ENCODE assay signal across 8 cellular contexts in genomic region chr17:77494664-77495435, GRCh38.
DNase-seq lines count a peak whose midpoint lies in the region; ATAC-seq and TF ChIP-seq lines count a peak whose summit lies in the region.

No MANE protein-coding gene starts in this region.

- no peaks in the 10 kb centered on the region for H3K9me3 ChIP-seq in tibial artery

- peaks cover 5 to 19% (median 15%) of the 10 kb centered on the region in 4 donors for H3K4me1 ChIP-seq in tibial artery

- POLR2A ChIA-PET in RWPE1 (lab: Yijun Ruan, JAX; ENCODE audit: low non-redundant PET): no interaction called here

- DNase-seq in ELF-1 (ENCODE audit: low read depth, low spot score): peak; percentile 92
- peak; percentile 71 for DNase-seq in HT1080 (ENCODE audit: low read depth)
- peak; percentile 74 for DNase-seq in RWPE1 (ENCODE audit: low spot score)
- peak; percentile 62 for DNase-seq in activated effector memory CD4-positive, alpha-beta T cell treated with Interleukin-2 at 50 U/mL for 16 hours
- DNase-seq in foreskin melanocyte: peak; percentile 46
- peak; percentile 91 for DNase-seq in osteocyte (ENCODE audit: extremely low spot score, unreplicated experiment)
- DNase-seq in tibial artery: peak; percentile 86 to 87

- no peaks in the 10 kb centered on the region for H3K27me3 Mint-ChIP-seq in osteocyte (ENCODE audit: unreplicated experiment)

- peak overlapping the region; percentile 68 for H3K27ac ChIP-seq in RWPE1
- no peak overlapping the region for H3K27ac ChIP-seq in tibial artery

- H3K4me3 Mint-ChIP-seq in osteocyte (ENCODE audit: unreplicated experiment): no peak overlapping the region

- ATAC-seq in GM19452 (IDR thresholded peaks at IDR 0.05; ENCODE audit: unreplicated experiment): no peak

- H3K4me3 ChIP-seq in tibial artery: no peak overlapping the region

- no peaks in the 10 kb centered on the region for H3K9me3 Mint-ChIP-seq in osteocyte (ENCODE audit: unreplicated experiment)

- H3K36me3 ChIP-seq in tibial artery: peaks cover 52 to 96% (median 79%) of the 10 kb centered on the region in 3 donors

- peak overlapping the region; percentile 59 for H3K27ac Mint-ChIP-seq in osteocyte (ENCODE audit: unreplicated experiment)

- intact Hi-C loops in tibial artery (cut with DNase I; ENCODE audit: low total_unique reads): loop anchor here (1.0 to 10.0 kb wide), 3 partner anchors 62 to 400 kb away; no protein-coding TSS in a partner anchor

- H3K27me3 ChIP-seq in tibial artery: no peaks in the 10 kb centered on the region

- CTCF ChIA-PET in RWPE1 (lab: Yijun Ruan, JAX): interaction anchor here (0.6 to 1.6 kb wide), 13 partner anchors 10 to 1902 kb away, joined by 3 to 14 read pairs (median 3); no protein-coding TSS in a partner anchor

- peaks cover 10% of the 10 kb centered on the region for H3K4me1 Mint-ChIP-seq in osteocyte (ENCODE audit: unreplicated experiment)

- peaks cover 24% of the 10 kb centered on the region for H3K36me3 Mint-ChIP-seq in osteocyte (ENCODE audit: unreplicated experiment)

- TF ChIP-seq CTCF in RWPE1 (conservative IDR thresholded peaks at IDR 0.05; ENCODE audit: low read depth): peak; percentile 97
- TF ChIP-seq CTCF in osteocyte (IDR thresholded peaks at IDR 0.05): peak; percentile 94
- peak; percentile 97 to 99 for TF ChIP-seq CTCF in tibial artery (IDR thresholded peaks at IDR 0.05)
